22 cellular contexts compared by ENCODE assay signal in genomic region chr2:225378984-225379383, GRCh38. TPM values are rescaled to one million over a fixed set of nuclear protein-coding genes. Genes with fewer than 3 reads are reported as not detected.
"Had no signal": no experiment of that assay in that cellular context is flagged by ENCODE, and none has a peak within 500 bp of the region (broad histone marks: within the 10 kb centered on the region; RNA-seq: fewer than 3 reads in every experiment).

No MANE protein-coding gene starts in this region.

- H3K4me1 ChIP-seq: SJCRH30 had no signal

- H3K27ac ChIP-seq: SJCRH30 had no signal

- H3K27me3 ChIP-seq: SJCRH30 had no signal

- ATAC-seq: HepG2, Panc1, PC-3, Right ventricle myocardium inferior, SK-N-SH treated with all-trans-retinoic acid at 6 μM for 48 hours had no signal

- H3K36me3 ChIP-seq: MG63, SJCRH30 had no signal

- DNase-seq: IMR-90, Karpas-422, KG1, MG63, NCI-H1092, NCI-H146, NCI-H1694 treated with DMSO at 0.1 percent for 48 hours, NCI-H1930, NCI-H2107, NCI-H524, NCI-H526 treated with DMSO at 0.1 percent for 48 hours, NCI-H774, SHP77 treated with DMSO at 0.1 percent for 48 hours, SJCRH30 had no signal

- H3K9me3 ChIP-seq: MG63, SJCRH30 had no signal

- H3K4me3 ChIP-seq: MG63, SJCRH30 had no signal

- FAIRE-seq: HepG2 had no signal

RNA-seq across cellular contexts. Expression of gene NYAP2, which starts 20.5 kb away (rescaled TPM):
- total RNA-seq: HepG2, HT1080, IMR-90, NCI-H460, PC-3, Right ventricle myocardium inferior, RPMI7951 had no signal
- polyA plus RNA-seq: HepG2, IMR-90 had no signal
